ENCODE assay signal across 12 cellular contexts in genomic region chr14:24234095-24235020, GRCh38. TPM values are rescaled to one million over a fixed set of nuclear protein-coding genes. Genes with fewer than 3 reads are reported as not detected.
DNase-seq lines count a peak whose midpoint lies in the region; ATAC-seq, FAIRE-seq and TF ChIP-seq lines count a peak whose summit lies in the region.
"Had no signal": no experiment of that assay in that cellular context is flagged by ENCODE, and none has a peak within 500 bp of the region (broad histone marks: within the 10 kb centered on the region; RNA-seq: fewer than 3 reads in every experiment).

No MANE protein-coding gene starts in this region.

- H3K9ac ChIP-seq in HepG2 (ENCODE audit: insufficient read depth, low read depth, low read length), result no peak overlapping the region

- H3K4me1 ChIP-seq in HepG2 (ENCODE audit: insufficient read depth, low read length), result peaks cover 39% of the 10 kb centered on the region
- peaks cover 0 to 29% (median 8%) of the 10 kb centered on the region in 4 donors for H3K4me1 ChIP-seq in right lobe of liver
- H3K4me1 ChIP-seq in mesodermal cell (ENCODE audit: control insufficient read depth, insufficient read depth, low read length, poor library complexity, severe bottlenecking), result peaks cover 14% of the 10 kb centered on the region

- H3K27ac Mint-ChIP-seq in activated T-helper 17 cell treated with anti-CD3 and anti-CD28 coated beads, Interleukin-2, amount 50 U/mL, for 72 hours, result peak overlapping the region; percentile 85

- 95% methylated on average over 3 of the region's 3 CpGs for whole genome bisulfite sequencing in HepG2 (ENCODE audit: low lambda C conversion rate)
- 89% methylated on average over 3 of the region's 3 CpGs for WGBS in right lobe of liver (ENCODE audit: insufficient coverage, low coverage, low lambda C conversion rate, missing lambda C conversion rate)
- 88 to 96% methylated on average over 2 of the region's 3 CpGs for WGBS in mesodermal cell (ENCODE audit: insufficient coverage in 2 of 2), 2 experiments

- intact Hi-C loops in HepG2 (cut with micrococcal nuclease; ENCODE audit: unreplicated experiment), result loop anchor here (10.0 kb wide), 1 partner anchor 1190 kb away; no protein-coding TSS in a partner anchor
- intact Hi-C loops in right lobe of liver (cut with DNase I), result no loop called here
- intact Hi-C loops in posterior cingulate gyrus (cut with DNase I), result no loop called here

- no peaks in the 10 kb centered on the region for H3K9me3 Mint-ChIP-seq in activated T-helper 17 cell treated with anti-CD3 and anti-CD28 coated beads, Interleukin-2, amount 50 U/mL, for 72 hours

- TF ChIP-seq EP300 in HepG2 (IDR thresholded peaks at IDR 0.05; ENCODE audit: low read depth in 2 of 2, low read length in 2 of 2), result no peak
- no peak for TF ChIP-seq EP300 in HepG2 (CRISPR knock-in tag; IDR thresholded peaks at IDR 0.05; ENCODE audit: borderline replicate concordance)

- no peak for ATAC-seq in HepG2
- ATAC-seq in right lobe of liver, result no peak
- no peak for ATAC-seq in activated T-helper 17 cell treated with anti-CD3 and anti-CD28 coated beads, Interleukin-2, amount 50 U/mL, for 72 hours (replicated peaks)

- H3K4me1 Mint-ChIP-seq in activated T-helper 17 cell treated with anti-CD3 and anti-CD28 coated beads, Interleukin-2, amount 50 U/mL, for 72 hours, result peaks cover 44% of the 10 kb centered on the region

- POLR2A ChIA-PET in HepG2 (lab: Yijun Ruan, JAX), result interaction anchor here (1.1 to 18.0 kb wide), 12 partner anchors 8 to 176 kb away, joined by 3 to 850 read pairs (median 5); partner anchors contain the start of genes CHMP4A, CIDEB, DHRS1 and LTB4R

- H4K20me1 ChIP-seq in HepG2 (ENCODE audit: insufficient read depth, low read length), result peaks cover 7% of the 10 kb centered on the region; the same call in 1 of the 2 replicates

- BruUV-seq in HepG2 (replicated peaks; lab: Mats Ljungman, UMichigan), result no TSS peak

- DNase-seq in HepG2 (ENCODE audit: low spot score) (no peak), right lobe of liver (no peak), DMS79 (lab: John Stamatoyannopoulos, UW) (no peak), posterior cingulate gyrus (no peak), Kasumi-1 (lab: John Stamatoyannopoulos, UW) (no peak), NCI-H146 treated with DMSO at 0.1 percent for 48 hours (lab: John Stamatoyannopoulos, UW; ENCODE audit: unreplicated experiment) (no peak)
- DNase-seq: activated CD4-positive, alpha-beta T cell treated with anti-CD3 and anti-CD28 coated beads for 4 hours; NCI-H2029 treated with DMSO at 0.1 percent for 48 hours; RPMI8226; stimulated activated CD4-positive, alpha-beta T cell treated with anti-CD3 and anti-CD28 coated beads, Interleukin-12 subunit alpha, Interleukin-12 subunit beta, amount 100 ng/mL, for 4 hours had no signal

- CTCF ChIA-PET in HepG2 (lab: Yijun Ruan, JAX; ENCODE audit: low intra/inter-chr PET ratio, low total read pairs), result no interaction called here

- peak; percentile 44 for FAIRE-seq in HepG2 (lab: Jason Lieb, UNC)

- H3K4me3 ChIP-seq in HepG2 (replicated peaks in 1 of 3; ENCODE audit: insufficient read depth in 1 of 3, low read depth in 2 of 3, low read length in 3 of 3) (peak overlapping the region in 2 of 3 experiments; percentile 85 to 91; a peak in 1 of 6 replicates), right lobe of liver (peak overlapping the region in 1 of 3 donors; percentile 81), mesodermal cell (ENCODE audit: extremely low read depth, insufficient read depth, low read length, poor library complexity, severe bottlenecking) (peak overlapping the region; percentile 86)

- no peak overlapping the region for H2AFZ ChIP-seq in HepG2 (ENCODE audit: low read length)

- H3K36me3 Mint-ChIP-seq in activated T-helper 17 cell treated with anti-CD3 and anti-CD28 coated beads, Interleukin-2, amount 50 U/mL, for 72 hours (ENCODE audit: low read depth), result peaks cover 73% of the 10 kb centered on the region

- H3K27me3 Mint-ChIP-seq in activated T-helper 17 cell treated with anti-CD3 and anti-CD28 coated beads, Interleukin-2, amount 50 U/mL, for 72 hours, result no peaks in the 10 kb centered on the region

- H3K27me3 ChIP-seq in HepG2 (ENCODE audit: control insufficient read depth in 1 of 2, insufficient read depth in 2 of 2, low read length in 2 of 2) (peaks cover 0 to 4% of the 10 kb centered on the region in 2 experiments; a peak in 1 of 5 replicates), right lobe of liver (no peaks in the 10 kb centered on the region)

- H3K36me3 ChIP-seq in HepG2 (replicated peaks in 1 of 2; ENCODE audit: control insufficient read depth in 1 of 2, insufficient read depth in 2 of 2, low read length in 2 of 2) (peaks cover 32 to 56% of the 10 kb centered on the region in 2 experiments), right lobe of liver (peaks cover 1 to 39% (median 15%) of the 10 kb centered on the region in 4 donors), mesodermal cell (ENCODE audit: control insufficient read depth, insufficient read depth, low read length) (peaks cover 55% of the 10 kb centered on the region)

- no peak for TF ChIP-seq RAD21 in HepG2 (CRISPR knock-in tag; IDR thresholded peaks at IDR 0.05)

- no peak overlapping the region for H3K27ac ChIP-seq in HepG2 (ENCODE audit: extremely low read length, insufficient read depth, low read length)
- no peak overlapping the region for H3K27ac ChIP-seq in right lobe of liver
- no peak overlapping the region for H3K27ac ChIP-seq in mesodermal cell (ENCODE audit: low read depth, low read length, severe bottlenecking)

- TF ChIP-seq CTCF in HepG2 (CRISPR knock-in tag; IDR thresholded peaks at IDR 0.05), result no peak
- no peak for TF ChIP-seq CTCF in right lobe of liver (IDR thresholded peaks at IDR 0.05)

- H3K9me3 ChIP-seq in HepG2 (ENCODE audit: low read length) (no peaks in the 10 kb centered on the region), right lobe of liver (no peaks in the 10 kb centered on the region), mesodermal cell (ENCODE audit: control insufficient read depth, low read length) (no peaks in the 10 kb centered on the region)

- peaks cover 48% of the 10 kb centered on the region for H3K79me2 ChIP-seq in HepG2 (ENCODE audit: insufficient read depth, low read length)

- in situ Hi-C loops in HepG2 (cut with HindIII; ENCODE audit: extremely low pct_ligation_motif_present, low pct_unique_long_range_greater_than_20kb), result no loop called here

- TF ChIP-seq POLR2A in HepG2 (IDR thresholded peaks at IDR 0.05; ENCODE audit: insufficient read depth in 1 of 2, low read depth in 2 of 2, low read length in 2 of 2) (no peak; a peak in 1 of 4 replicates), right lobe of liver (IDR thresholded peaks at IDR 0.05) (no peak)

- peak overlapping the region; percentile 84 for H3K4me3 Mint-ChIP-seq in activated T-helper 17 cell treated with anti-CD3 and anti-CD28 coated beads, Interleukin-2, amount 50 U/mL, for 72 hours

- peak overlapping the region; percentile 96 for H3K4me2 ChIP-seq in HepG2 (ENCODE audit: low read depth, low read length)

RNA-seq across cellular contexts. Expression of gene GMPR2, which starts 1.6 kb away (rescaled TPM):
- total RNA-seq in HepG2 (2016; rRNA removed; fragmentation: Illumina TruSeq; extraction: Trizol) (273 and 345 TPM in 2 replicates), right lobe of liver (10 to 100 TPM; 26.2 to 40.2 (median 34.2) TPM)
- 151 and 152 TPM in 2 replicates for total RNA-seq in HepG2 (2016; cell fraction: cytosol; rRNA removed; fragmentation: Illumina TruSeq; extraction: Trizol; ENCODE audit: low read depth)
- total RNA-seq in HepG2 (2016; cell fraction: insoluble cytoplasmic fraction; rRNA removed; fragmentation: Illumina TruSeq; extraction: Trizol), result 269 and 346 TPM in 2 replicates
- total RNA-seq in HepG2 (2016; cell fraction: membrane; rRNA removed; fragmentation: Illumina TruSeq; extraction: Trizol), result 294 and 315 TPM in 2 replicates
- 141 and 150 TPM in 2 replicates for total RNA-seq in HepG2 (2016; cell fraction: nucleus; rRNA removed; fragmentation: Illumina TruSeq; extraction: Trizol)
- polyA plus RNA-seq in HepG2 (2011; rRNA removed), result 185 and 210 TPM in 2 replicates
- 161 and 177 TPM in 2 replicates for polyA plus RNA-seq in HepG2 (2011; cell fraction: cytosol; rRNA removed)
- 147 and 170 TPM in 2 replicates for polyA plus RNA-seq in HepG2 (2011; cell fraction: nucleus; rRNA removed)
- polyA plus RNA-seq in HepG2 (2012), result 162 and 212 TPM in 2 replicates
- 118 and 119 TPM in 2 replicates for polyA plus RNA-seq in HepG2 (2016; cell fraction: cytosol; fragmentation: Illumina TruSeq; extraction: Trizol; ENCODE audit: low read depth)
- polyA plus RNA-seq in HepG2 (2016; cell fraction: insoluble cytoplasmic fraction; fragmentation: Illumina TruSeq; extraction: Trizol; ENCODE audit: low read depth), result 260 and 276 TPM in 2 replicates
- 194 and 205 TPM in 2 replicates for polyA plus RNA-seq in HepG2 (2016; cell fraction: membrane; fragmentation: Illumina TruSeq; extraction: Trizol; ENCODE audit: low read depth)
- 151 and 154 TPM in 2 replicates for polyA plus RNA-seq in HepG2 (2016; cell fraction: nucleus; fragmentation: Illumina TruSeq; extraction: Trizol; ENCODE audit: insufficient read depth, low read depth)
- 58.4 and 179 TPM in 2 replicates for polyA minus RNA-seq in HepG2 (2011; rRNA and poly(A)+ RNA removed; ENCODE audit: low replicate concordance)
- polyA minus RNA-seq in HepG2 (2011; cell fraction: cytosol; rRNA and poly(A)+ RNA removed), result 65.5 and 85.5 TPM in 2 replicates
- polyA minus RNA-seq in HepG2 (2011; cell fraction: nucleus; rRNA and poly(A)+ RNA removed), result 138 and 175 TPM in 2 replicates
- total RNA-seq in activated T-helper 17 cell treated with anti-CD3 and anti-CD28 coated beads, Interleukin-2, amount 50 U/mL, for 72 hours, result 10 to 100 TPM; 73.2 to 85.0 TPM
- 51.7 TPM for polyA plus RNA-seq in mesodermal cell (2013, experiment 1 of 2)
- polyA plus RNA-seq in mesodermal cell (2013, experiment 2 of 2), result 63.7 TPM

RNA-seq across cellular contexts. Expression of gene NEDD8, which starts 2.2 kb away (rescaled TPM):
- total RNA-seq in HepG2 (2016; rRNA removed; fragmentation: Illumina TruSeq; extraction: Trizol) (713 and 818 TPM in 2 replicates), right lobe of liver (10 to 100 TPM; 60.0 to 72.9 (median 68.7) TPM)
- 394 and 546 TPM in 2 replicates for total RNA-seq in HepG2 (2016; cell fraction: cytosol; rRNA removed; fragmentation: Illumina TruSeq; extraction: Trizol; ENCODE audit: low read depth)
- 727 and 841 TPM in 2 replicates for total RNA-seq in HepG2 (2016; cell fraction: insoluble cytoplasmic fraction; rRNA removed; fragmentation: Illumina TruSeq; extraction: Trizol)
- 518 and 609 TPM in 2 replicates for total RNA-seq in HepG2 (2016; cell fraction: membrane; rRNA removed; fragmentation: Illumina TruSeq; extraction: Trizol)
- total RNA-seq in HepG2 (2016; cell fraction: nucleus; rRNA removed; fragmentation: Illumina TruSeq; extraction: Trizol), result 243 and 273 TPM in 2 replicates
- 473 and 535 TPM in 2 replicates for polyA plus RNA-seq in HepG2 (2011; rRNA removed)
- 355 and 455 TPM in 2 replicates for polyA plus RNA-seq in HepG2 (2011; cell fraction: cytosol; rRNA removed)
- 126 and 158 TPM in 2 replicates for polyA plus RNA-seq in HepG2 (2011; cell fraction: nucleus; rRNA removed)
- polyA plus RNA-seq in HepG2 (2012), result 433 and 508 TPM in 2 replicates
- 449 and 646 TPM in 2 replicates for polyA plus RNA-seq in HepG2 (2016; cell fraction: cytosol; fragmentation: Illumina TruSeq; extraction: Trizol; ENCODE audit: low read depth)
- 889 and 948 TPM in 2 replicates for polyA plus RNA-seq in HepG2 (2016; cell fraction: insoluble cytoplasmic fraction; fragmentation: Illumina TruSeq; extraction: Trizol; ENCODE audit: low read depth)
- polyA plus RNA-seq in HepG2 (2016; cell fraction: membrane; fragmentation: Illumina TruSeq; extraction: Trizol; ENCODE audit: low read depth), result 521 and 635 TPM in 2 replicates
- 510 and 513 TPM in 2 replicates for polyA plus RNA-seq in HepG2 (2016; cell fraction: nucleus; fragmentation: Illumina TruSeq; extraction: Trizol; ENCODE audit: insufficient read depth, low read depth)
- polyA minus RNA-seq in HepG2 (2011; rRNA and poly(A)+ RNA removed; ENCODE audit: low replicate concordance), result 166 and 230 TPM in 2 replicates
- 89.3 and 98.3 TPM in 2 replicates for polyA minus RNA-seq in HepG2 (2011; cell fraction: cytosol; rRNA and poly(A)+ RNA removed)
- polyA minus RNA-seq in HepG2 (2011; cell fraction: nucleus; rRNA and poly(A)+ RNA removed), result 88.1 and 108 TPM in 2 replicates
- 100 to 1,000 TPM; 128 to 243 TPM for total RNA-seq in activated T-helper 17 cell treated with anti-CD3 and anti-CD28 coated beads, Interleukin-2, amount 50 U/mL, for 72 hours
- polyA plus RNA-seq in mesodermal cell (2013, experiment 1 of 2), result 206 TPM
- polyA plus RNA-seq in mesodermal cell (2013, experiment 2 of 2), result 212 TPM

RNA-seq across cellular contexts. Expression of gene TINF2, which starts 8.1 kb away (rescaled TPM):
- total RNA-seq in HepG2 (2016; rRNA removed; fragmentation: Illumina TruSeq; extraction: Trizol) (73.5 and 73.7 TPM in 2 replicates), right lobe of liver (10 to 100 TPM; 13.4 to 28.1 (median 24.1) TPM)
- 13.7 and 18.4 TPM in 2 replicates for total RNA-seq in HepG2 (2016; cell fraction: cytosol; rRNA removed; fragmentation: Illumina TruSeq; extraction: Trizol; ENCODE audit: low read depth)
- 68.8 and 73.9 TPM in 2 replicates for total RNA-seq in HepG2 (2016; cell fraction: insoluble cytoplasmic fraction; rRNA removed; fragmentation: Illumina TruSeq; extraction: Trizol)
- 41.9 and 48.5 TPM in 2 replicates for total RNA-seq in HepG2 (2016; cell fraction: membrane; rRNA removed; fragmentation: Illumina TruSeq; extraction: Trizol)
- 48.8 and 53.9 TPM in 2 replicates for total RNA-seq in HepG2 (2016; cell fraction: nucleus; rRNA removed; fragmentation: Illumina TruSeq; extraction: Trizol)
- 52.0 and 59.8 TPM in 2 replicates for polyA plus RNA-seq in HepG2 (2011; rRNA removed)
- 32.2 and 34.7 TPM in 2 replicates for polyA plus RNA-seq in HepG2 (2011; cell fraction: cytosol; rRNA removed)
- polyA plus RNA-seq in HepG2 (2011; cell fraction: nucleus; rRNA removed), result 73.2 and 83.2 TPM in 2 replicates
- polyA plus RNA-seq in HepG2 (2012), result 36.1 and 60.0 TPM in 2 replicates
- 10.3 and 11.1 TPM in 2 replicates for polyA plus RNA-seq in HepG2 (2016; cell fraction: cytosol; fragmentation: Illumina TruSeq; extraction: Trizol; ENCODE audit: low read depth)
- polyA plus RNA-seq in HepG2 (2016; cell fraction: insoluble cytoplasmic fraction; fragmentation: Illumina TruSeq; extraction: Trizol; ENCODE audit: low read depth), result 65.8 and 69.3 TPM in 2 replicates
- polyA plus RNA-seq in HepG2 (2016; cell fraction: membrane; fragmentation: Illumina TruSeq; extraction: Trizol; ENCODE audit: low read depth), result 26.7 and 30.0 TPM in 2 replicates
- 53.3 and 55.1 TPM in 2 replicates for polyA plus RNA-seq in HepG2 (2016; cell fraction: nucleus; fragmentation: Illumina TruSeq; extraction: Trizol; ENCODE audit: insufficient read depth, low read depth)
- polyA minus RNA-seq in HepG2 (2011; rRNA and poly(A)+ RNA removed; ENCODE audit: low replicate concordance), result 36.9 and 44.7 TPM in 2 replicates
- 25.1 and 30.9 TPM in 2 replicates for polyA minus RNA-seq in HepG2 (2011; cell fraction: cytosol; rRNA and poly(A)+ RNA removed)
- polyA minus RNA-seq in HepG2 (2011; cell fraction: nucleus; rRNA and poly(A)+ RNA removed), result 82.3 and 93.4 TPM in 2 replicates
- total RNA-seq in activated T-helper 17 cell treated with anti-CD3 and anti-CD28 coated beads, Interleukin-2, amount 50 U/mL, for 72 hours, result 10 to 100 TPM; 61.4 to 76.4 TPM
- polyA plus RNA-seq in mesodermal cell (2013, experiment 1 of 2), result 38.6 TPM
- 38.9 TPM for polyA plus RNA-seq in mesodermal cell (2013, experiment 2 of 2)

RNA-seq across cellular contexts. Expression of gene MDP1, which starts 18.5 kb away (rescaled TPM):
- total RNA-seq in HepG2 (2016; rRNA removed; fragmentation: Illumina TruSeq; extraction: Trizol) (48.7 and 66.0 TPM in 2 replicates), right lobe of liver (1 to 10 TPM; 3.7 to 6.3 (median 4.9) TPM)
- total RNA-seq in HepG2 (2016; cell fraction: cytosol; rRNA removed; fragmentation: Illumina TruSeq; extraction: Trizol; ENCODE audit: low read depth), result 27.9 and 34.0 TPM in 2 replicates
- 53.9 and 66.6 TPM in 2 replicates for total RNA-seq in HepG2 (2016; cell fraction: insoluble cytoplasmic fraction; rRNA removed; fragmentation: Illumina TruSeq; extraction: Trizol)
- 41.5 and 42.5 TPM in 2 replicates for total RNA-seq in HepG2 (2016; cell fraction: membrane; rRNA removed; fragmentation: Illumina TruSeq; extraction: Trizol)
- 27.7 and 28.0 TPM in 2 replicates for total RNA-seq in HepG2 (2016; cell fraction: nucleus; rRNA removed; fragmentation: Illumina TruSeq; extraction: Trizol)
- polyA plus RNA-seq in HepG2 (2011; rRNA removed), result 38.2 and 44.1 TPM in 2 replicates
- polyA plus RNA-seq in HepG2 (2011; cell fraction: cytosol; rRNA removed), result 35.9 and 43.6 TPM in 2 replicates
- polyA plus RNA-seq in HepG2 (2011; cell fraction: nucleus; rRNA removed), result 45.5 and 46.7 TPM in 2 replicates
- 24.5 and 30.3 TPM in 2 replicates for polyA plus RNA-seq in HepG2 (2012)
- polyA plus RNA-seq in HepG2 (2016; cell fraction: cytosol; fragmentation: Illumina TruSeq; extraction: Trizol; ENCODE audit: low read depth), result 24.6 and 32.2 TPM in 2 replicates
- 50.1 and 54.2 TPM in 2 replicates for polyA plus RNA-seq in HepG2 (2016; cell fraction: insoluble cytoplasmic fraction; fragmentation: Illumina TruSeq; extraction: Trizol; ENCODE audit: low read depth)
- 30.8 and 33.7 TPM in 2 replicates for polyA plus RNA-seq in HepG2 (2016; cell fraction: membrane; fragmentation: Illumina TruSeq; extraction: Trizol; ENCODE audit: low read depth)
- polyA plus RNA-seq in HepG2 (2016; cell fraction: nucleus; fragmentation: Illumina TruSeq; extraction: Trizol; ENCODE audit: insufficient read depth, low read depth), result 41.8 and 50.7 TPM in 2 replicates
- 10.6 and 24.5 TPM in 2 replicates for polyA minus RNA-seq in HepG2 (2011; rRNA and poly(A)+ RNA removed; ENCODE audit: low replicate concordance)
- 4.9 and 8.5 TPM in 2 replicates for polyA minus RNA-seq in HepG2 (2011; cell fraction: cytosol; rRNA and poly(A)+ RNA removed)
- polyA minus RNA-seq in HepG2 (2011; cell fraction: nucleus; rRNA and poly(A)+ RNA removed), result 19.6 and 23.2 TPM in 2 replicates
- 1 to 10 TPM; 4.0 to 7.1 TPM for total RNA-seq in activated T-helper 17 cell treated with anti-CD3 and anti-CD28 coated beads, Interleukin-2, amount 50 U/mL, for 72 hours
- 27.2 TPM for polyA plus RNA-seq in mesodermal cell (2013, experiment 1 of 2)
- polyA plus RNA-seq in mesodermal cell (2013, experiment 2 of 2), result 28.2 TPM

RNA-seq across cellular contexts. Expression of gene CHMP4A, which starts 21.1 kb away (rescaled TPM):
- total RNA-seq in HepG2 (2016; rRNA removed; fragmentation: Illumina TruSeq; extraction: Trizol) (113 and 140 TPM in 2 replicates), right lobe of liver (10 to 100 TPM; 11.9 to 28.9 (median 17.1) TPM)
- 66.3 and 72.6 TPM in 2 replicates for total RNA-seq in HepG2 (2016; cell fraction: cytosol; rRNA removed; fragmentation: Illumina TruSeq; extraction: Trizol; ENCODE audit: low read depth)
- 120 and 148 TPM in 2 replicates for total RNA-seq in HepG2 (2016; cell fraction: insoluble cytoplasmic fraction; rRNA removed; fragmentation: Illumina TruSeq; extraction: Trizol)
- total RNA-seq in HepG2 (2016; cell fraction: membrane; rRNA removed; fragmentation: Illumina TruSeq; extraction: Trizol), result 67.1 and 67.8 TPM in 2 replicates
- total RNA-seq in HepG2 (2016; cell fraction: nucleus; rRNA removed; fragmentation: Illumina TruSeq; extraction: Trizol), result 52.6 and 66.0 TPM in 2 replicates
- 80.8 and 83.6 TPM in 2 replicates for polyA plus RNA-seq in HepG2 (2011; rRNA removed)
- 85.1 and 105 TPM in 2 replicates for polyA plus RNA-seq in HepG2 (2011; cell fraction: cytosol; rRNA removed)
- 42.1 and 63.9 TPM in 2 replicates for polyA plus RNA-seq in HepG2 (2011; cell fraction: nucleus; rRNA removed)
- polyA plus RNA-seq in HepG2 (2012), result 78.9 and 98.0 TPM in 2 replicates
- 64.7 and 70.4 TPM in 2 replicates for polyA plus RNA-seq in HepG2 (2016; cell fraction: cytosol; fragmentation: Illumina TruSeq; extraction: Trizol; ENCODE audit: low read depth)
- polyA plus RNA-seq in HepG2 (2016; cell fraction: insoluble cytoplasmic fraction; fragmentation: Illumina TruSeq; extraction: Trizol; ENCODE audit: low read depth), result 255 and 256 TPM in 2 replicates
- 60.9 and 64.0 TPM in 2 replicates for polyA plus RNA-seq in HepG2 (2016; cell fraction: membrane; fragmentation: Illumina TruSeq; extraction: Trizol; ENCODE audit: low read depth)
- 140 and 161 TPM in 2 replicates for polyA plus RNA-seq in HepG2 (2016; cell fraction: nucleus; fragmentation: Illumina TruSeq; extraction: Trizol; ENCODE audit: insufficient read depth, low read depth)
- polyA minus RNA-seq in HepG2 (2011; rRNA and poly(A)+ RNA removed; ENCODE audit: low replicate concordance), result 9.7 and 17.0 TPM in 2 replicates
- 7.5 and 11.3 TPM in 2 replicates for polyA minus RNA-seq in HepG2 (2011; cell fraction: cytosol; rRNA and poly(A)+ RNA removed)
- polyA minus RNA-seq in HepG2 (2011; cell fraction: nucleus; rRNA and poly(A)+ RNA removed), result 30.8 and 42.8 TPM in 2 replicates
- total RNA-seq in activated T-helper 17 cell treated with anti-CD3 and anti-CD28 coated beads, Interleukin-2, amount 50 U/mL, for 72 hours, result 10 to 100 TPM; 62.8 to 69.8 TPM
- 33.8 TPM for polyA plus RNA-seq in mesodermal cell (2013, experiment 1 of 2)
- polyA plus RNA-seq in mesodermal cell (2013, experiment 2 of 2), result 34.7 TPM
